In the genomic region with DNA sequence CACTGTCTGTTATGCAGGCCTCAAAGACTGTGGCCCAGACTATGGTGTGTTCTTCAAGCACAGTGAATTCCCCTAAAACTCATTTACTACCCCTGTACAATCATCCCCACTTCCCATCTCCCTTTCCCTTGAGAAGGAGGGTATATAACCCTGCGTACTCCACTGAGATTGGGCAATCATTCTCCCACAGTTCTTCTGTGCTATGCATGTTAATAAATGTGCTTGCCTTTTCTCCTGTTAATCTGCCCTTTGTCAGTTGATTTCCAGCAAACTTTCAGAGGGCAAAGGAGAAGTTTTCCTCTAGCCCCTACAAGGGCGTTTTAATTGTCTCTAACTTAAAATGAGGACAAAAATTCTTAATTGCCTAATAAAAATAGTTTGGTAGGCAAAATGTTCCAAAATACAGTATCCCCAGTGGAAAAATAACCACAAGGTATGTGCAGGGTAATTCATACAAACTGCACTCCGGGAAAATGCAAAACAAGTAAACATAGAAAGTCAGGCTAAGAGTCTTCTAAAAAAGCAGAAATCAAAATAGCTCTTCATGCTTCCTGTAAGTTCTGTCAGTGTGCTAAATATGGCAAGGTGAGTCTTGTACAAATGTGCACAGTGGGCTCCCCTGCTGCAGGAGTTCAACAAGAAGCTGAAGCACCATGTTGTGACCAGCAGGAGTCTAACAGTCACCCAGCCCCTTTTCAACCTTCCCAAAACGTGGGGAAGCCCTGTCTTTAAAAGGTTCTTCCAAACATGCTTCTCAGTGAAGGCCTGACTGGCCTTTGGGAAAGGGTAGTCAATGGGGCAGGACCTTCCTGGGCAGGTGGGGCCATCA, we compare ENCODE assay signal across 1 cellular context.
TF ChIP-seq lines count a peak whose summit lies in the region.

No MANE protein-coding gene starts in this region.

TF ChIP-seq in GM23338, 12 proteins besides CTCF, POLR2A, EP300 and RAD21:
- TF ChIP-seq ETS1 (IDR thresholded peaks at IDR 0.05) (no peak), EZH2 (IDR thresholded peaks at IDR 0.05; ENCODE audit: low read depth, unreplicated experiment) (no peak), ZNF331 (CRISPR knock-in tag; IDR thresholded peaks at IDR 0.05; ENCODE audit: low read depth) (no peak), JUNB (IDR thresholded peaks at IDR 0.05; ENCODE audit: unreplicated experiment) (no peak), REST (IDR thresholded peaks at IDR 0.05; ENCODE audit: unreplicated experiment) (no peak), ZNF114 (CRISPR knock-in tag; IDR thresholded peaks at IDR 0.05) (no peak), NANOG (IDR thresholded peaks at IDR 0.05; ENCODE audit: borderline replicate concordance) (no peak), EZH2phosphoT487 (IDR thresholded peaks at IDR 0.05; ENCODE audit: unreplicated experiment) (no peak), POLR2AphosphoS5 (IDR thresholded peaks at IDR 0.05; ENCODE audit: low read depth) (no peak), STAT1 (IDR thresholded peaks at IDR 0.05; ENCODE audit: unreplicated experiment) (no peak), CREB1 (CRISPR knock-in tag; IDR thresholded peaks at IDR 0.05; ENCODE audit: low read depth) (no peak)
- TF ChIP-seq, protein P1, sequence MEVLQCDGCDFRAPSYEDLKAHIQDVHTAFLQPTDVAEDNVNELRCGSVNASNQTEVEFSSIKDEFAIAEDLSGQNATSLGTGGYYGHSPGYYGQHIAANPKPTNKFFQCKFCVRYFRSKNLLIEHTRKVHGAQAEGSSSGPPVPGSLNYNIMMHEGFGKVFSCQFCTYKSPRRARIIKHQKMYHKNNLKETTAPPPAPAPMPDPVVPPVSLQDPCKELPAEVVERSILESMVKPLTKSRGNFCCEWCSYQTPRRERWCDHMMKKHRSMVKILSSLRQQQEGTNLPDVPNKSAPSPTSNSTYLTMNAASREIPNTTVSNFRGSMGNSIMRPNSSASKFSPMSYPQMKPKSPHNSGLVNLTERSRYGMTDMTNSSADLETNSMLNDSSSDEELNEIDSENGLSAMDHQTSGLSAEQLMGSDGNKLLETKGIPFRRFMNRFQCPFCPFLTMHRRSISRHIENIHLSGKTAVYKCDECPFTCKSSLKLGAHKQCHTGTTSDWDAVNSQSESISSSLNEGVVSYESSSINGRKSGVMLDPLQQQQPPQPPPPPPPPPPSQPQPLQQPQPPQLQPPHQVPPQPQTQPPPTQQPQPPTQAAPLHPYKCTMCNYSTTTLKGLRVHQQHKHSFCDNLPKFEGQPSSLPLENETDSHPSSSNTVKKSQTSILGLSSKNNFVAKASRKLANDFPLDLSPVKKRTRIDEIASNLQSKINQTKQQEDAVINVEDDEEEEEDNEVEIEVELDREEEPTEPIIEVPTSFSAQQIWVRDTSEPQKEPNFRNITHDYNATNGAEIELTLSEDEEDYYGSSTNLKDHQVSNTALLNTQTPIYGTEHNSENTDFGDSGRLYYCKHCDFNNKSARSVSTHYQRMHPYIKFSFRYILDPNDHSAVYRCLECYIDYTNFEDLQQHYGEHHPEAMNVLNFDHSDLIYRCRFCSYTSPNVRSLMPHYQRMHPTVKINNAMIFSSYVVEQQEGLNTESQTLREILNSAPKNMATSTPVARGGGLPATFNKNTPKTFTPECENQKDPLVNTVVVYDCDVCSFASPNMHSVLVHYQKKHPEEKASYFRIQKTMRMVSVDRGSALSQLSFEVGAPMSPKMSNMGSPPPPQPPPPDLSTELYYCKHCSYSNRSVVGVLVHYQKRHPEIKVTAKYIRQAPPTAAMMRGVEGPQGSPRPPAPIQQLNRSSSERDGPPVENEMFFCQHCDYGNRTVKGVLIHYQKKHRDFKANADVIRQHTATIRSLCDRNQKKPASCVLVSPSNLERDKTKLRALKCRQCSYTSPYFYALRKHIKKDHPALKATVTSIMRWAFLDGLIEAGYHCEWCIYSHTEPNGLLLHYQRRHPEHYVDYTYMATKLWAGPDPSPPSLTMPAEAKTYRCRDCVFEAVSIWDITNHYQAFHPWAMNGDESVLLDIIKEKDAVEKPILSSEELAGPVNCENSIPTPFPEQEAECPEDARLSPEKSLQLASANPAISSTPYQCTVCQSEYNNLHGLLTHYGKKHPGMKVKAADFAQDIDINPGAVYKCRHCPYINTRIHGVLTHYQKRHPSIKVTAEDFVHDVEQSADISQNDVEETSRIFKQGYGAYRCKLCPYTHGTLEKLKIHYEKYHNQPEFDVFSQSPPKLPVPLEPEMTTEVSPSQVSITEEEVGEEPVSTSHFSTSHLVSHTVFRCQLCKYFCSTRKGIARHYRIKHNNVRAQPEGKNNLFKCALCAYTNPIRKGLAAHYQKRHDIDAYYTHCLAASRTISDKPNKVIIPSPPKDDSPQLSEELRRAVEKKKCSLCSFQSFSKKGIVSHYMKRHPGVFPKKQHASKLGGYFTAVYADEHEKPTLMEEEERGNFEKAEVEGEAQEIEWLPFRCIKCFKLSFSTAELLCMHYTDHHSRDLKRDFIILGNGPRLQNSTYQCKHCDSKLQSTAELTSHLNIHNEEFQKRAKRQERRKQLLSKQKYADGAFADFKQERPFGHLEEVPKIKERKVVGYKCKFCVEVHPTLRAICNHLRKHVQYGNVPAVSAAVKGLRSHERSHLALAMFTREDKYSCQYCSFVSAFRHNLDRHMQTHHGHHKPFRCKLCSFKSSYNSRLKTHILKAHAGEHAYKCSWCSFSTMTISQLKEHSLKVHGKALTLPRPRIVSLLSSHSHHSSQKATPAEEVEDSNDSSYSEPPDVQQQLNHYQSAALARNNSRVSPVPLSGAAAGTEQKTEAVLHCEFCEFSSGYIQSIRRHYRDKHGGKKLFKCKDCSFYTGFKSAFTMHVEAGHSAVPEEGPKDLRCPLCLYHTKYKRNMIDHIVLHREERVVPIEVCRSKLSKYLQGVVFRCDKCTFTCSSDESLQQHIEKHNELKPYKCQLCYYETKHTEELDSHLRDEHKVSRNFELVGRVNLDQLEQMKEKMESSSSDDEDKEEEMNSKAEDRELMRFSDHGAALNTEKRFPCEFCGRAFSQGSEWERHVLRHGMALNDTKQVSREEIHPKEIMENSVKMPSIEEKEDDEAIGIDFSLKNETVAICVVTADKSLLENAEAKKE (CRISPR knock-in tag; IDR thresholded peaks at IDR 0.05), result no peak
TF ChIP-seq in GM23338: peak in this region for 0.
